Comparison of ENCODE assay signal across 8 cellular contexts in genomic region chr19:36797786-36798108, GRCh38. TPM values are rescaled to one million over a fixed set of nuclear protein-coding genes. Genes with fewer than 3 reads are reported as not detected.
DNase-seq lines count a peak whose midpoint lies in the region; ATAC-seq and TF ChIP-seq lines count a peak whose summit lies in the region.

No MANE protein-coding gene starts in this region.

- H3K27ac ChIP-seq in 22Rv1 (peak overlapping the region; percentile 69), HL-60 (replicated peaks) (peak overlapping the region; percentile 81), colonic mucosa (no peak overlapping the region), muscle layer of colon (ENCODE audit: low read depth, low read length) (peak overlapping the region; percentile 57)

- TF ChIP-seq CTCF in 22Rv1 (IDR thresholded peaks at IDR 0.05): no peak
- TF ChIP-seq CTCF in HL-60 (IDR thresholded peaks at IDR 0.05; ENCODE audit: insufficient read depth, low read length): no peak
- TF ChIP-seq CTCF in colonic mucosa (IDR thresholded peaks at IDR 0.05): no peak

- no peaks in the 10 kb centered on the region for H3K36me3 ChIP-seq in colonic mucosa
- peaks cover 6% of the 10 kb centered on the region for H3K36me3 ChIP-seq in muscle layer of colon (ENCODE audit: insufficient read depth, low read length)

- H3K9ac ChIP-seq in colonic mucosa (ENCODE audit: low read depth in 2 of 2, low read length in 2 of 2) (peak overlapping the region in 1 of 2 donors; percentile 51), muscle layer of colon (ENCODE audit: low read length) (no peak overlapping the region)

- H3K27me3 ChIP-seq in HL-60 (ENCODE audit: insufficient read depth, poor library complexity, severe bottlenecking) (no peaks in the 10 kb centered on the region), colonic mucosa (no peaks in the 10 kb centered on the region), muscle layer of colon (ENCODE audit: control insufficient read depth in 1 of 2, insufficient read depth in 2 of 2, low read length in 2 of 2) (no peaks in the 10 kb centered on the region)

- DNase-seq in HL-60 (ENCODE audit: low read depth in 1 of 2, low spot score in 1 of 2) (no peak), colonic mucosa (no peak), T1000 (lab: John Stamatoyannopoulos, UW) (no peak), RKO (ENCODE audit: low spot score) (no peak)
- no peak for DNase-seq in activated effector memory CD4-positive, alpha-beta T cell treated with anti-CD3 and anti-CD28 coated beads, Interleukin-2, amount 50 U/mL, for 16 hours

- no peak for ATAC-seq in GM21786 (IDR thresholded peaks at IDR 0.05; ENCODE audit: unreplicated experiment)

- intact Hi-C loops in colonic mucosa (cut with DNase I): no loop called here

- H3K9me3 ChIP-seq in colonic mucosa (peaks cover 1% of the 10 kb centered on the region), muscle layer of colon (ENCODE audit: low read length) (peaks cover 5% of the 10 kb centered on the region)

- H3K4me3 ChIP-seq in HL-60 (replicated peaks; ENCODE audit: insufficient read depth, low read length) (peak overlapping the region; percentile 88), colonic mucosa (peak overlapping the region; percentile 64), muscle layer of colon (ENCODE audit: low read depth in 1 of 2, low read length in 2 of 2) (peak overlapping the region; percentile 80 to 91)

- no peaks in the 10 kb centered on the region for H3K4me1 ChIP-seq in colonic mucosa
- H3K4me1 ChIP-seq in muscle layer of colon (ENCODE audit: insufficient read depth, low read length): no peaks in the 10 kb centered on the region

RNA-seq across cellular contexts. Expression of gene ZNF850, which starts 25.1 kb away (rescaled TPM):
- total RNA-seq in colonic mucosa: 1 to 10 TPM; 1.1 to 3.1 TPM

RNA-seq across cellular contexts. Expression of gene ZNF790, which starts 40.4 kb away (rescaled TPM):
- 1 to 10 TPM; 3.1 to 3.9 TPM for total RNA-seq in colonic mucosa

RNA-seq across cellular contexts. Expression of gene ZNF345, which starts 52.9 kb away (rescaled TPM):
- total RNA-seq in colonic mucosa: 1 to 10 TPM; 2.3 to 2.9 TPM
